Comparison of ENCODE assay signal across 26 cellular contexts in the genomic region with DNA sequence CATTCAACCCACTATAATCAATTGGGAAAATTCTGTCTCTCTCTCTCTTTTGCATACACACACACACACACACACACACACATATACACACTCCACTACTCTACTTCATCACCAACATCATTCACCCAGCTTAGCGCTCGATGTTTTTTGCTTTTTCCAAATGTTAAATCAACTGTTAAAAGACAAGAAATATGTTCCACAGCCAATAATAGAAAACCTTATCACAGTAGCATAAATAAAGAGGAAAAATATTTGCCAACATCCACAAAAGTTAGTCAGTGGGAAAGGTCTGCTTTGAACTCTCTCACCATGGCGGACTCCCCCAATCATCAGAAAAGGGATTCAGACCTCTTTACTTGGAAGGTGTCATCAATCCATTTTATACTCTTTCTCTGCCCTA. TPM values are rescaled to one million over a fixed set of nuclear protein-coding genes. Genes with fewer than 3 reads are reported as not detected.
"Had no signal": no experiment of that assay in that cellular context is flagged by ENCODE, and none has a peak within 500 bp of the region (broad histone marks: within the 10 kb centered on the region; RNA-seq: fewer than 3 reads in every experiment).

No MANE protein-coding gene starts in this region.

- ATAC-seq: activated CD4-positive, alpha-beta T cell treated with anti-CD3 and anti-CD28 coated beads for 36 hours; foreskin keratinocyte; stimulated activated effector memory CD8-positive, alpha-beta T cell treated with anti-CD3 and anti-CD28 coated beads, Interleukin-12 subunit alpha, Interleukin-12 subunit beta, amount 100 ng/mL, for 72 hours; stimulated activated naive CD8-positive, alpha-beta T cell treated with anti-CD3 and anti-CD28 coated beads, Interleukin-15, amount 100 ng/mL, for 72 hours had no signal

- H3K4me3 ChIP-seq: cardiac muscle cell, transverse colon had no signal

- DNase-seq: activated B cell treated with CpG ODN at 0.5 μM for 24 hours; activated CD4-positive, alpha-beta T cell treated with anti-CD3 and anti-CD28 coated beads for 36 hours; activated CD4-positive, alpha-beta T cell treated with anti-CD3 and anti-CD28 coated beads, Interleukin-2, amount 50 U/mL, for 4 hours; activated CD8-positive, alpha-beta memory T cell treated with anti-CD3 and anti-CD28 coated beads, Interleukin-2, amount 50 U/mL, for 48 hours; activated naive CD4-positive, alpha-beta T cell treated with Interleukin-2 at 50 U/mL for 16 hours; activated naive CD8-positive, alpha-beta T cell treated with anti-CD3 and anti-CD28 coated beads for 36 hours; activated T-cell treated with anti-CD3 and anti-CD28 coated beads, Interleukin-2, amount 50 U/mL, for 48 hours; amniotic stem cell; dermis blood vessel endothelial cell; effector memory CD4-positive, alpha-beta T cell; foreskin keratinocyte; hippocampal formation; kidney glomerular epithelial cell; stimulated activated CD4-positive, alpha-beta T cell treated with anti-CD3 and anti-CD28 coated beads, Interleukin-1b, Interleukin-23, amount 100 ng/mL, for 48 hours; stimulated activated naive CD8-positive, alpha-beta T cell treated with anti-CD3 and anti-CD28 coated beads, Interleukin-15, amount 100 ng/mL, for 72 hours; T-helper 1 cell; transverse colon had no signal

- H3K27ac ChIP-seq: cardiac muscle cell, foreskin keratinocyte had no signal

- H3K27ac Mint-ChIP-seq: activated B cell treated with CpG ODN at 0.5 μM for 24 hours; activated CD4-positive, alpha-beta T cell treated with anti-CD3 and anti-CD28 coated beads for 36 hours; activated naive CD8-positive, alpha-beta T cell treated with anti-CD3 and anti-CD28 coated beads for 36 hours; memory B cell; progenitor cell of endocrine pancreas; stimulated activated effector memory CD8-positive, alpha-beta T cell treated with anti-CD3 and anti-CD28 coated beads, Interleukin-12 subunit alpha, Interleukin-12 subunit beta, amount 100 ng/mL, for 72 hours; stimulated activated naive CD8-positive, alpha-beta T cell treated with anti-CD3 and anti-CD28 coated beads, Interleukin-15, amount 100 ng/mL, for 72 hours had no signal

- H3K9me3 ChIP-seq: transverse colon had no signal

- H3K27me3 Mint-ChIP-seq: progenitor cell of endocrine pancreas had no signal

- H3K9me3 Mint-ChIP-seq: activated B cell treated with CpG ODN at 0.5 μM for 24 hours; activated naive CD8-positive, alpha-beta T cell treated with anti-CD3 and anti-CD28 coated beads for 36 hours; stimulated activated effector memory CD8-positive, alpha-beta T cell treated with anti-CD3 and anti-CD28 coated beads, Interleukin-12 subunit alpha, Interleukin-12 subunit beta, amount 100 ng/mL, for 72 hours; stimulated activated naive CD8-positive, alpha-beta T cell treated with anti-CD3 and anti-CD28 coated beads, Interleukin-15, amount 100 ng/mL, for 72 hours had no signal

- FAIRE-seq: urothelium cell line had no signal

- H3K4me1 Mint-ChIP-seq: activated B cell treated with CpG ODN at 0.5 μM for 24 hours; activated CD4-positive, alpha-beta T cell treated with anti-CD3 and anti-CD28 coated beads for 36 hours; activated naive CD8-positive, alpha-beta T cell treated with anti-CD3 and anti-CD28 coated beads for 36 hours; memory B cell; stimulated activated effector memory CD8-positive, alpha-beta T cell treated with anti-CD3 and anti-CD28 coated beads, Interleukin-12 subunit alpha, Interleukin-12 subunit beta, amount 100 ng/mL, for 72 hours; stimulated activated naive CD8-positive, alpha-beta T cell treated with anti-CD3 and anti-CD28 coated beads, Interleukin-15, amount 100 ng/mL, for 72 hours had no signal

- H3K4me3 Mint-ChIP-seq: activated B cell treated with CpG ODN at 0.5 μM for 24 hours; activated CD4-positive, alpha-beta T cell treated with anti-CD3 and anti-CD28 coated beads for 36 hours; activated naive CD8-positive, alpha-beta T cell treated with anti-CD3 and anti-CD28 coated beads for 36 hours; memory B cell; stimulated activated effector memory CD8-positive, alpha-beta T cell treated with anti-CD3 and anti-CD28 coated beads, Interleukin-12 subunit alpha, Interleukin-12 subunit beta, amount 100 ng/mL, for 72 hours; stimulated activated naive CD8-positive, alpha-beta T cell treated with anti-CD3 and anti-CD28 coated beads, Interleukin-15, amount 100 ng/mL, for 72 hours had no signal

- H3K27me3 ChIP-seq: cardiac muscle cell, foreskin keratinocyte, transverse colon had no signal

- H3K4me1 ChIP-seq: foreskin keratinocyte, transverse colon had no signal

- H3K36me3 ChIP-seq: cardiac muscle cell, transverse colon had no signal

- H3K36me3 Mint-ChIP-seq: activated naive CD8-positive, alpha-beta T cell treated with anti-CD3 and anti-CD28 coated beads for 36 hours; memory B cell; stimulated activated effector memory CD8-positive, alpha-beta T cell treated with anti-CD3 and anti-CD28 coated beads, Interleukin-12 subunit alpha, Interleukin-12 subunit beta, amount 100 ng/mL, for 72 hours had no signal

RNA-seq across cellular contexts. Expression of a gene that starts 29.4 kb away (rescaled TPM):
- total RNA-seq: activated B cell treated with CpG ODN at 0.5 μM for 24 hours; activated CD4-positive, alpha-beta T cell treated with anti-CD3 and anti-CD28 coated beads for 36 hours; activated CD8-positive, alpha-beta memory T cell treated with anti-CD3 and anti-CD28 coated beads for 36 hours; activated naive CD8-positive, alpha-beta T cell treated with anti-CD3 and anti-CD28 coated beads for 36 hours; dermis blood vessel endothelial cell; foreskin keratinocyte; glomerular endothelial cell; mononuclear cell; myocyte had no signal
- polyA plus RNA-seq: foreskin keratinocyte had no signal
